8 cellular contexts compared by ENCODE assay signal in the genomic region with DNA sequence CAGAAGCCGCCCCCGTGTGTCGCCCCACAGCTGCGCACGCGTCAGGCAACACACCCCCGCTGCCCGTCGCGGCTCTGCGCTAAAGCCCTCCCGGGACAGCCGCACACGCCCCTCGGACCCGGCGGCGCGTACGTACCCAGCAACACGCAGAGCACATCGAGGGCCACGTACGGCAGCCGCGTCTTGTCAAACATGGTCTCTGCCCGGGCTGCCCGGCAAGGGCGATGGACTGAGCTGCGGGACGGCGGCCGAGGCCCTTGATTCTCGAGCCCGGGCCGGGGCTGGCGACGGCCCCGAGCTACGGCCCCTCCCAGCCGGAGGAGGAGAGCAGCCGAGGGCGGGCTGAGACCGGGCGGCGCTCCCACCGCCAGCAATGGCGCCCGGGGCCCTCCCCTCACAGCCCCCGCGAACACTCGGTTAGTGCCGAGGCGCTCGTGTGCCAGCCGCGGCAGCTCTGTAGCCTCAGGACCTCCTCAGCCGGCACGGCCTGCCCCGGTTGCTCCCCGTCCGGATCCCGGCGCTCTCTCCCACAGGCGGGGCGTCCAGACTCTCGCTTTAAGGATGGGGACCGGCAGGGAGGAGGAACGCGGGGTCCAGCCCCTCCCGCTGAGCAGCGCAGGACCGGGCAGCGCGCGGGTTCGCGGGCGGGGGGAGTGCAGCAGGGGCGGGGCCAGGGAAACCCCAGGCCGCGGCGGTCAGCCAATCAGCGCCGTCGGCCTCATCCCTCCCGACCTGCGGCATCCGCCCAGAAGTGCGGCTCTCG. TPM values are rescaled to one million over a fixed set of nuclear protein-coding genes. Genes with fewer than 3 reads are reported as not detected.
DNase-seq lines count a peak whose midpoint lies in the region; ATAC-seq and TF ChIP-seq lines count a peak whose summit lies in the region.

PLPP1 (minus strand) TSS at position 529 of the 763 bp plus-strand sequence; CDS start at position 194, 335 bp downstream.

- intact Hi-C loops in activated B cell treated with CpG ODN at 0.5 μM for 24 hours (cut with micrococcal nuclease) (loop anchor here (1.0 to 10.0 kb wide), 12 partner anchors 112 to 1640 kb away; partner anchors contain the start of genes ARL15, CCNO, DHX29 and GPBP1), spleen (cut with DNase I; ENCODE audit: low total_unique reads) (no loop called here)

- H3K9me3 Mint-ChIP-seq in activated B cell treated with CpG ODN at 0.5 μM for 24 hours (no peaks in the 10 kb centered on the region), immature natural killer cell (no peaks in the 10 kb centered on the region)

- H3K4me3 Mint-ChIP-seq in activated B cell treated with CpG ODN at 0.5 μM for 24 hours: peak within 1 kb of the TSS; percentile 90
- peak within 1 kb of the TSS; percentile 92 to 98 (median 95) for H3K4me3 Mint-ChIP-seq in immature natural killer cell

- peak; percentile 66 for ATAC-seq in GM18517 (IDR thresholded peaks at IDR 0.05; ENCODE audit: unreplicated experiment)
- peak; percentile 76 for ATAC-seq in HG03039 (IDR thresholded peaks at IDR 0.05; ENCODE audit: unreplicated experiment)
- peak; percentile 79 for ATAC-seq in activated B cell treated with CpG ODN at 0.5 μM for 24 hours (ENCODE audit: low read depth)

- POLR2A ChIA-PET in activated B cell treated with CpG ODN at 0.5 μM for 24 hours (lab: Charles Lee): interaction anchor here (0.6 to 1.2 kb wide), 5 partner anchors 14 to 227 kb away, joined by 3 to 7 read pairs (median 3); partner anchors contain the start of genes DHX29 and MTREX

- no peaks in the 10 kb centered on the region for H3K9me3 ChIP-seq in spleen

- peak in 1 of 3 donors; percentile 30 for TF ChIP-seq POLR2A in spleen (IDR thresholded peaks at IDR 0.05)

- H3K36me3 ChIP-seq in spleen: peaks cover 0 to 4% (median 0%) of the 10 kb centered on the region in 6 donors

- CTCF ChIA-PET in activated B cell treated with CpG ODN at 0.5 μM for 24 hours (lab: Charles Lee): no interaction called here

- peaks cover 4 to 52% (median 30%) of the 10 kb centered on the region in 6 donors for H3K4me1 ChIP-seq in spleen

- H3K27ac ChIP-seq in spleen: peak within 1 kb of the TSS; percentile 84 to 97 (median 94)

- H3K27me3 Mint-ChIP-seq in activated B cell treated with CpG ODN at 0.5 μM for 24 hours: no peaks in the 10 kb centered on the region
- H3K27me3 Mint-ChIP-seq in immature natural killer cell (ENCODE audit: low read depth in 3 of 3): peaks cover 0 to 11% (median 5%) of the 10 kb centered on the region in 3 donors

- peaks cover 0 to 14% (median 0%) of the 10 kb centered on the region in 7 donors for H3K27me3 ChIP-seq in spleen (replicated peaks in 1 of 7)

- peak; percentile 79 for DNase-seq in A172 (ENCODE audit: low spot score)
- DNase-seq in NCI-H2171 (lab: John Stamatoyannopoulos, UW): peak; percentile 94
- DNase-seq in activated B cell treated with CpG ODN at 0.5 μM for 24 hours: peak; percentile 89
- peak; percentile 86 to 93 for DNase-seq in cardiac fibroblast (ENCODE audit: low read depth in 2 of 2)
- peak; percentile 83 to 87 (median 84) for DNase-seq in immature natural killer cell
- peak; percentile 96 for DNase-seq in spleen

- H3K4me1 Mint-ChIP-seq in activated B cell treated with CpG ODN at 0.5 μM for 24 hours: peaks cover 25% of the 10 kb centered on the region
- H3K4me1 Mint-ChIP-seq in immature natural killer cell: peaks cover 14 to 19% of the 10 kb centered on the region in 2 donors

- peaks cover 7% of the 10 kb centered on the region for H3K36me3 Mint-ChIP-seq in activated B cell treated with CpG ODN at 0.5 μM for 24 hours (ENCODE audit: low read depth)
- peaks cover 0 to 4% (median 0%) of the 10 kb centered on the region in 3 donors for H3K36me3 Mint-ChIP-seq in immature natural killer cell

- H3K27ac Mint-ChIP-seq in activated B cell treated with CpG ODN at 0.5 μM for 24 hours: peak within 1 kb of the TSS; percentile 87
- H3K27ac Mint-ChIP-seq in immature natural killer cell: peak within 1 kb of the TSS; percentile 76 to 92 (median 88)

- TF ChIP-seq CTCF in activated B cell treated with CpG ODN at 0.5 μM for 24 hours (IDR thresholded peaks at IDR 0.05) (no peak), cardiac fibroblast (IDR thresholded peaks at IDR 0.05; ENCODE audit: low read depth, low read length) (no peak), spleen (IDR thresholded peaks at IDR 0.05 in 8 of 11, conservative IDR thresholded peaks at IDR 0.05 in 3 of 11) (no peak)

- 0 to 1% (median 0%) methylated on average over 19 to 91 of the region's 91 CpGs for WGBS in spleen, 5 donors

- H3K4me3 ChIP-seq in cardiac fibroblast (replicated peaks in 1 of 2; ENCODE audit: low read depth in 2 of 2, low read length in 2 of 2) (peak within 1 kb of the TSS; percentile 81 to 95), spleen (peak within 1 kb of the TSS; percentile 73 to 92 (median 86))

RNA-seq across cellular contexts. Expression of gene PLPP1, which starts in this region (rescaled TPM):
- 35.8 and 40.3 TPM in 2 replicates for total RNA-seq in A172 (2014; rRNA removed; shearing (Covaris generic))
- total RNA-seq in activated B cell treated with CpG ODN at 0.5 μM for 24 hours: 10.3 and 12.0 TPM in 2 replicates
- 1 to 10 TPM; 2.2 to 9.8 (median 3.4) TPM for polyA plus RNA-seq in immature natural killer cell
- total RNA-seq in spleen: 10 to 100 TPM; 17.0 to 95.5 (median 40.0) TPM
- polyA plus RNA-seq in spleen: 10 to 100 TPM; 20.6 to 49.5 (median 34.1) TPM

Comparison
In these comparisons a context has a peak if more than half of its experiments do, and no peak if none do; other contexts are left out.
1. Peak in every context shown above with its lines: DNase-seq, ATAC-seq, H3K4me3 ChIP-seq and H3K27ac ChIP-seq.